In genomic region chr4:84718699-84719098, GRCh38 we compare ENCODE assay signal across 1 cellular context.
TF ChIP-seq lines count a peak whose summit lies in the region.

No MANE protein-coding gene starts in this region.

TF ChIP-seq in WTC11, 78 proteins besides CTCF, POLR2A, EP300 and RAD21 (continued from another document):
- TF ChIP-seq HMGXB4 (CRISPR knock-in tag; IDR thresholded peaks at IDR 0.05) (no peak), FOXP1 (CRISPR knock-in tag; IDR thresholded peaks at IDR 0.05; ENCODE audit: borderline replicate concordance) (no peak), ATF3 (CRISPR knock-in tag; conservative IDR thresholded peaks at IDR 0.05) (no peak), IRF2 (CRISPR knock-in tag; IDR thresholded peaks at IDR 0.05; ENCODE audit: borderline replicate concordance, low read depth) (no peak), GABPB1 (CRISPR knock-in tag; IDR thresholded peaks at IDR 0.05) (no peak), ZNF219 (CRISPR knock-in tag; IDR thresholded peaks at IDR 0.05; ENCODE audit: borderline replicate concordance) (no peak), GRHL2 (CRISPR knock-in tag; IDR thresholded peaks at IDR 0.05; ENCODE audit: insufficient replicate concordance, severe bottlenecking) (no peak), CDX4 (CRISPR knock-in tag; IDR thresholded peaks at IDR 0.05; ENCODE audit: borderline replicate concordance) (no peak)
